ENCODE assay signal across 14 cellular contexts in genomic region chr12:81245918-81246611, GRCh38.
A peak's percentile ranks its signal among the peaks of the same experiment; 100 is the strongest.
DNase-seq lines count a peak whose midpoint lies in the region; ATAC-seq, FAIRE-seq and TF ChIP-seq lines count a peak whose summit lies in the region.
"Had no signal": no experiment of that assay in that cellular context is flagged by ENCODE, and none has a peak within 500 bp of the region (broad histone marks: within the 10 kb centered on the region; RNA-seq: fewer than 3 reads in every experiment).

No MANE protein-coding gene starts in this region.

- H3K4me1 ChIP-seq in A673 (ENCODE audit: insufficient read depth, low read length, poor library complexity, severe bottlenecking) = peaks cover 26% of the 10 kb centered on the region

- POLR2A ChIA-PET in A673 (lab: Charles Lee; ENCODE audit: low non-redundant PET) = no interaction called here

- H3K27ac ChIP-seq in A673 (ENCODE audit: low read depth, low read length, poor library complexity, severe bottlenecking) = peak overlapping the region; percentile 5
- peak overlapping the region; percentile 81 for H3K27ac ChIP-seq in caudate nucleus (ENCODE audit: low read depth, low read length)
- H3K27ac ChIP-seq: KMS-11 had no signal

- H3K27ac Mint-ChIP-seq in nephron = peak overlapping the region; percentile 87 to 94 (median 93)
- no peak overlapping the region for H3K27ac Mint-ChIP-seq in effector memory CD8-positive, alpha-beta T cell
- H3K27ac Mint-ChIP-seq: activated naive CD8-positive, alpha-beta T cell treated with anti-CD3 and anti-CD28 coated beads for 36 hours had no signal

- no peaks in the 10 kb centered on the region for H3K36me3 ChIP-seq in A673 (ENCODE audit: insufficient read depth, low read length, poor library complexity, severe bottlenecking)
- H3K36me3 ChIP-seq: ovary, thoracic aorta had no signal

- intact Hi-C loops in A673 (cut with micrococcal nuclease; ENCODE audit: unreplicated experiment) = no loop called here

- H3K9me3 Mint-ChIP-seq in nephron = peaks cover 21% of the 10 kb centered on the region
- peaks cover 13 to 18% of the 10 kb centered on the region in 2 donors for H3K9me3 Mint-ChIP-seq in effector memory CD8-positive, alpha-beta T cell
- H3K9me3 Mint-ChIP-seq: activated naive CD8-positive, alpha-beta T cell treated with anti-CD3 and anti-CD28 coated beads for 36 hours had no signal

- DNase-seq in A673 (ENCODE audit: low spot score) (no peak), NCI-H1092 (lab: John Stamatoyannopoulos, UW) (peak; percentile 12), caudate nucleus (lab: John Stamatoyannopoulos, UW) (peak in 1 of 61 donors; percentile 6), frontal cortex (ENCODE audit: low spot score in 2 of 2) (no peak)
- DNase-seq in activated CD4-positive, alpha-beta T cell treated with anti-CD3 and anti-CD28 coated beads for 48 hours = no peak
- DNase-seq in effector memory CD8-positive, alpha-beta T cell = no peak
- no peak for DNase-seq in activated effector memory CD4-positive, alpha-beta T cell treated with anti-CD3 and anti-CD28 coated beads, Interleukin-2, amount 50 U/mL, for 16 hours
- DNase-seq: activated naive CD8-positive, alpha-beta T cell treated with anti-CD3 and anti-CD28 coated beads for 36 hours; SW 1271 had no signal

- TF ChIP-seq CTCF in A673 (conservative IDR thresholded peaks at IDR 0.05; ENCODE audit: low read depth, low read length) (no peak), nephron (IDR thresholded peaks at IDR 0.05; ENCODE audit: unreplicated experiment in 3 of 3) (no peak)

- FAIRE-seq in frontal cortex (lab: Jason Lieb, UNC) = no peak
- FAIRE-seq: endothelial cell of umbilical vein had no signal

- peaks cover 32% of the 10 kb centered on the region for H3K36me3 Mint-ChIP-seq in nephron (ENCODE audit: low read depth)
- no peaks in the 10 kb centered on the region for H3K36me3 Mint-ChIP-seq in effector memory CD8-positive, alpha-beta T cell (ENCODE audit: insufficient read depth)
- H3K36me3 Mint-ChIP-seq: activated naive CD8-positive, alpha-beta T cell treated with anti-CD3 and anti-CD28 coated beads for 36 hours had no signal

- CTCF ChIA-PET in A673 (lab: Charles Lee) = no interaction called here

- H3K4me3 Mint-ChIP-seq in nephron = no peak overlapping the region
- H3K4me3 Mint-ChIP-seq in effector memory CD8-positive, alpha-beta T cell = no peak overlapping the region
- H3K4me3 Mint-ChIP-seq: activated naive CD8-positive, alpha-beta T cell treated with anti-CD3 and anti-CD28 coated beads for 36 hours had no signal

- BruUV-seq in A673 (replicated peaks; lab: Mats Ljungman, UMichigan) = no TSS peak

- H3K9me3 ChIP-seq in A673 (ENCODE audit: low read depth, low read length, poor library complexity, severe bottlenecking) = no peaks in the 10 kb centered on the region
- H3K9me3 ChIP-seq: ovary, thoracic aorta had no signal

- H3K27me3 ChIP-seq in A673 (replicated peaks; ENCODE audit: insufficient read depth, low read depth, low read length, poor library complexity) = no peaks in the 10 kb centered on the region
- H3K27me3 ChIP-seq: ovary had no signal

- no peak for ATAC-seq in effector memory CD8-positive, alpha-beta T cell (replicated peaks)

- peaks cover 12% of the 10 kb centered on the region for H3K4me1 Mint-ChIP-seq in nephron
- H3K4me1 Mint-ChIP-seq in effector memory CD8-positive, alpha-beta T cell (ENCODE audit: low read depth in 2 of 2) = no peaks in the 10 kb centered on the region
- H3K4me1 Mint-ChIP-seq: activated naive CD8-positive, alpha-beta T cell treated with anti-CD3 and anti-CD28 coated beads for 36 hours had no signal

- H3K27me3 Mint-ChIP-seq in nephron (ENCODE audit: low read depth) = no peaks in the 10 kb centered on the region
- H3K27me3 Mint-ChIP-seq in effector memory CD8-positive, alpha-beta T cell = no peaks in the 10 kb centered on the region
- H3K27me3 Mint-ChIP-seq: activated naive CD8-positive, alpha-beta T cell treated with anti-CD3 and anti-CD28 coated beads for 36 hours had no signal

- H3K4me3 ChIP-seq in A673 (ENCODE audit: low read depth, low read length, poor library complexity, severe bottlenecking) = no peak overlapping the region
- H3K4me3 ChIP-seq: ovary, thoracic aorta had no signal

Comparison
In these comparisons a context has a peak if more than half of its experiments do, and no peak if none do; other contexts are left out.
1. H3K27ac Mint-ChIP-seq: peak in nephron (3 of 3); none in effector memory CD8-positive, alpha-beta T cell (0 of 2).